27 cellular contexts compared by ENCODE assay signal in genomic region chr13:62033932-62034331, GRCh38.
DNase-seq lines count a peak whose midpoint lies in the region; ATAC-seq and TF ChIP-seq lines count a peak whose summit lies in the region.
"Had no signal": no experiment of that assay in that cellular context is flagged by ENCODE, and none has a peak within 500 bp of the region (broad histone marks: within the 10 kb centered on the region; RNA-seq: fewer than 3 reads in every experiment).

No MANE protein-coding gene starts in this region.

- WGBS in ectodermal cell, 2 experiments = 89% methylated on average over 3 to 4 of the region's 4 CpGs
- 50% methylated on average over 4 of the region's 4 CpGs for WGBS in SK-N-SH (ENCODE audit: low lambda C conversion rate)

- H3K4me2 ChIP-seq in neural progenitor cell (no peak overlapping the region), SK-N-SH (no peak overlapping the region)
- H3K4me2 ChIP-seq: PC-9 had no signal

- no peaks in the 10 kb centered on the region for H3K9me3 Mint-ChIP-seq in neural progenitor cell
- peaks cover 19% of the 10 kb centered on the region for H3K9me3 Mint-ChIP-seq in stimulated activated effector memory CD8-positive, alpha-beta T cell treated with anti-CD3 and anti-CD28 coated beads, Interleukin-12 subunit alpha, Interleukin-12 subunit beta, amount 100 ng/mL, for 72 hours

- DNase-seq in Ammon's horn (ENCODE audit: low spot score) (peak; percentile 11), HEK293T (ENCODE audit: extremely low spot score) (no peak), neural progenitor cell (ENCODE audit: low spot score) (peak; percentile 43), SK-N-SH (no peak), coronary artery (ENCODE audit: low spot score) (no peak)
- DNase-seq in stimulated activated effector memory CD8-positive, alpha-beta T cell treated with anti-CD3 and anti-CD28 coated beads, Interleukin-12 subunit alpha, Interleukin-12 subunit beta, amount 100 ng/mL, for 72 hours (ENCODE audit: low spot score in 2 of 2) = no peak
- DNase-seq: CD8-positive, alpha-beta T cell; DMS 273 treated with DMSO at 0.1 percent for 48 hours; DMS79; EL; GDM1; NCI-H1105 treated with DMSO at 0.1 percent for 48 hours; NCI-H146; NCI-H1930; NCI-H2107; NCI-H446 treated with DMSO at 0.1 percent for 48 hours; NCI-H774; NK-92 treated with Interleukin-12 subunit alpha and Interleukin-12 subunit beta, amount 100 ng/mL, for 24 hours; PC-9; T-helper 1 cell had no signal

- peak overlapping the region; percentile 33 for H3K27ac Mint-ChIP-seq in neural progenitor cell
- H3K27ac Mint-ChIP-seq in stimulated activated effector memory CD8-positive, alpha-beta T cell treated with anti-CD3 and anti-CD28 coated beads, Interleukin-12 subunit alpha, Interleukin-12 subunit beta, amount 100 ng/mL, for 72 hours = no peak overlapping the region
- H3K27ac Mint-ChIP-seq: B cell; CD8-positive, alpha-beta T cell had no signal

- peaks cover 7% of the 10 kb centered on the region for H3K4me1 ChIP-seq in ectodermal cell (ENCODE audit: control insufficient read depth, insufficient read depth, low read length)
- H3K4me1 ChIP-seq in neural progenitor cell = peaks cover 7% of the 10 kb centered on the region
- no peaks in the 10 kb centered on the region for H3K4me1 ChIP-seq in SK-N-SH (ENCODE audit: control insufficient read depth in 1 of 2, insufficient read depth in 2 of 2, low read depth in 1 of 2, low read length in 1 of 2)
- H3K4me1 ChIP-seq: SJSA1 had no signal

- H3F3A ChIP-seq in neural progenitor cell (ENCODE audit: low read depth) (no peaks in the 10 kb centered on the region), SK-N-SH (replicated peaks; ENCODE audit: insufficient read depth) (no peaks in the 10 kb centered on the region)

- no peak overlapping the region for H3K4me3 ChIP-seq in ectodermal cell (ENCODE audit: insufficient read depth, low read depth, low read length)
- H3K4me3 ChIP-seq in neural progenitor cell = no peak overlapping the region
- H3K4me3 ChIP-seq in SK-N-SH (ENCODE audit: low read depth in 2 of 2, low read length in 1 of 2) = no peak overlapping the region
- no peak overlapping the region for H3K4me3 ChIP-seq in coronary artery
- H3K4me3 ChIP-seq: K562, PC-9, SJSA1 had no signal

- TF ChIP-seq CTCF in neural progenitor cell (IDR thresholded peaks at IDR 0.05) = no peak
- TF ChIP-seq CTCF in SK-N-SH (IDR thresholded peaks at IDR 0.05) = no peak
- TF ChIP-seq CTCF in coronary artery (IDR thresholded peaks at IDR 0.05) = no peak

- H3K36me3 ChIP-seq in ectodermal cell (ENCODE audit: control insufficient read depth, insufficient read depth, low read length) (no peaks in the 10 kb centered on the region), neural progenitor cell (no peaks in the 10 kb centered on the region), SK-N-SH (replicated peaks in 1 of 2; ENCODE audit: control insufficient read depth in 1 of 2, insufficient read depth in 2 of 2, low read length in 1 of 2) (no peaks in the 10 kb centered on the region)
- H3K36me3 ChIP-seq: SJSA1 had no signal

- H3K27ac ChIP-seq in ectodermal cell (ENCODE audit: insufficient read depth, low read depth, low read length, poor library complexity, severe bottlenecking) (peak overlapping the region; percentile 29), neural progenitor cell (no peak overlapping the region), SK-N-SH (ENCODE audit: low read depth in 2 of 2, low read length in 1 of 2) (no peak overlapping the region), coronary artery (no peak overlapping the region)
- H3K27ac ChIP-seq: C4-2B, PC-9, SJSA1 had no signal

- CTCF ChIA-PET in HEK293T (lab: Yijun Ruan, JAX) (no interaction called here), SK-N-SH (lab: Yijun Ruan, JAX) (no interaction called here)

- no peaks in the 10 kb centered on the region for H3K9me3 ChIP-seq in ectodermal cell (ENCODE audit: control insufficient read depth, low read length)
- no peaks in the 10 kb centered on the region for H3K9me3 ChIP-seq in neural progenitor cell (ENCODE audit: low read depth)
- H3K9me3 ChIP-seq in SK-N-SH = no peaks in the 10 kb centered on the region
- H3K9me3 ChIP-seq: SJSA1 had no signal

- no peak for ATAC-seq in stimulated activated effector memory CD8-positive, alpha-beta T cell treated with anti-CD3 and anti-CD28 coated beads, Interleukin-12 subunit alpha, Interleukin-12 subunit beta, amount 100 ng/mL, for 72 hours
- ATAC-seq: CD8-positive, alpha-beta T cell; HepG2; K562; Right ventricle myocardium inferior had no signal

- no peak overlapping the region for H3K4me3 Mint-ChIP-seq in neural progenitor cell
- no peak overlapping the region for H3K4me3 Mint-ChIP-seq in stimulated activated effector memory CD8-positive, alpha-beta T cell treated with anti-CD3 and anti-CD28 coated beads, Interleukin-12 subunit alpha, Interleukin-12 subunit beta, amount 100 ng/mL, for 72 hours
- H3K4me3 Mint-ChIP-seq: B cell; CD8-positive, alpha-beta T cell had no signal

- H3K4me1 Mint-ChIP-seq in neural progenitor cell = peaks cover 25% of the 10 kb centered on the region
- H3K4me1 Mint-ChIP-seq in stimulated activated effector memory CD8-positive, alpha-beta T cell treated with anti-CD3 and anti-CD28 coated beads, Interleukin-12 subunit alpha, Interleukin-12 subunit beta, amount 100 ng/mL, for 72 hours = no peaks in the 10 kb centered on the region
- H3K4me1 Mint-ChIP-seq: B cell had no signal

- no peak for TF ChIP-seq RAD21 in SK-N-SH (IDR thresholded peaks at IDR 0.05; ENCODE audit: low read length)

- H3K79me2 ChIP-seq in neural progenitor cell (ENCODE audit: low read depth) = no peaks in the 10 kb centered on the region
- no peaks in the 10 kb centered on the region for H3K79me2 ChIP-seq in SK-N-SH (ENCODE audit: insufficient read depth)

- H2AFZ ChIP-seq in neural progenitor cell (replicated peaks) = no peak overlapping the region
- H2AFZ ChIP-seq in SK-N-SH (ENCODE audit: low read depth) = no peak overlapping the region
- H2AFZ ChIP-seq: PC-9 had no signal

- TF ChIP-seq EP300 in SK-N-SH (IDR thresholded peaks at IDR 0.05; ENCODE audit: borderline replicate concordance in 1 of 2, low read depth in 1 of 2, low read length in 1 of 2) = no peak

- POLR2A ChIA-PET in HEK293T (lab: Yijun Ruan, JAX) = no interaction called here
- POLR2A ChIA-PET in SK-N-SH (lab: Yijun Ruan, JAX) = no interaction called here

- no peaks in the 10 kb centered on the region for H3K27me3 Mint-ChIP-seq in neural progenitor cell (ENCODE audit: insufficient read depth, low read depth)
- H3K27me3 Mint-ChIP-seq: B cell had no signal

- H3K27me3 ChIP-seq in ectodermal cell (ENCODE audit: control insufficient read depth, insufficient read depth, low read length, poor library complexity, severe bottlenecking) (no peaks in the 10 kb centered on the region), neural progenitor cell (no peaks in the 10 kb centered on the region), SK-N-SH (ENCODE audit: insufficient read depth) (no peaks in the 10 kb centered on the region)
- H3K27me3 ChIP-seq: SJSA1 had no signal

- no peak overlapping the region for H3K9ac ChIP-seq in neural progenitor cell
- no peak overlapping the region for H3K9ac ChIP-seq in SK-N-SH

- peaks cover 3% of the 10 kb centered on the region; the same call in 1 of the 2 replicates for H3K9me2 ChIP-seq in SK-N-SH

- H3K36me3 Mint-ChIP-seq in neural progenitor cell = no peaks in the 10 kb centered on the region
- no peaks in the 10 kb centered on the region for H3K36me3 Mint-ChIP-seq in stimulated activated effector memory CD8-positive, alpha-beta T cell treated with anti-CD3 and anti-CD28 coated beads, Interleukin-12 subunit alpha, Interleukin-12 subunit beta, amount 100 ng/mL, for 72 hours
- H3K36me3 Mint-ChIP-seq: CD8-positive, alpha-beta T cell had no signal

- no peaks in the 10 kb centered on the region for H4K20me1 ChIP-seq in neural progenitor cell (ENCODE audit: low read depth)
- H4K20me1 ChIP-seq in SK-N-SH (ENCODE audit: insufficient read depth) = no peaks in the 10 kb centered on the region

TF ChIP-seq in HEK293T, 16 proteins besides CTCF, POLR2A, EP300 and RAD21:
- TF ChIP-seq SUZ12 (IDR thresholded peaks at IDR 0.05) (no peak), CTBP1 (IDR thresholded peaks at IDR 0.05; ENCODE audit: borderline replicate concordance) (0 out of 2 replicates have a peak, but pooled peaks have one; percentile 3)
TF ChIP-seq in HEK293T: peak in this region for 1.

TF ChIP-seq in SK-N-SH, 30 proteins besides CTCF, POLR2A, EP300 and RAD21:
- TF ChIP-seq ELF1 (IDR thresholded peaks at IDR 0.05) (no peak), YY1 (IDR thresholded peaks at IDR 0.05; ENCODE audit: low read depth) (no peak), MAX (IDR thresholded peaks at IDR 0.05; ENCODE audit: low read depth) (no peak), RXRA (IDR thresholded peaks at IDR 0.05; ENCODE audit: borderline replicate concordance, low read depth) (no peak)
TF ChIP-seq in SK-N-SH: peak in this region for 0.

Comparison
In these comparisons a context has a peak if more than half of its experiments do, and no peak if none do; other contexts are left out.
1. DNase-seq: peak in Ammon's horn (single experiment) and neural progenitor cell (single experiment); none in HEK293T (single experiment), SK-N-SH (single experiment), stimulated activated effector memory CD8-positive, alpha-beta T cell treated with anti-CD3 and anti-CD28 coated beads, Interleukin-12 subunit alpha, Interleukin-12 subunit beta, amount 100 ng/mL, for 72 hours (0 of 2) and coronary artery (single experiment).